8 cellular contexts compared by ENCODE assay signal in genomic region chr11:2700415-2701211, GRCh38. TPM values are rescaled to one million over a fixed set of nuclear protein-coding genes. Genes with fewer than 3 reads are reported as not detected.
DNase-seq lines count a peak whose midpoint lies in the region; ATAC-seq and TF ChIP-seq lines count a peak whose summit lies in the region.

No MANE protein-coding gene starts in this region.

- intact Hi-C loops in left lung (cut with DNase I) = no loop called here

- H3K27me3 ChIP-seq in left lung = no peaks in the 10 kb centered on the region

- ATAC-seq in HG03066 (IDR thresholded peaks at IDR 0.05; ENCODE audit: low read depth, unreplicated experiment) (peak; percentile 45), left lung (peak; percentile 73), GM21367 (IDR thresholded peaks at IDR 0.05; ENCODE audit: unreplicated experiment) (no peak)

- peak; percentile 51 for DNase-seq in activated CD4-positive, alpha-beta T cell treated with anti-CD3 and anti-CD28 coated beads for 48 hours
- no peak for DNase-seq in activated CD4-positive, alpha-beta T cell treated with anti-CD3 and anti-CD28 coated beads for 1 hour
- no peak for DNase-seq in SK-N-MC (ENCODE audit: low read depth, low spot score)
- no peak for DNase-seq in choroid plexus epithelial cell (ENCODE audit: low read depth)
- DNase-seq in left lung = peak; percentile 76 to 92
- peak; percentile 8 to 34 for DNase-seq in stimulated activated CD4-positive, alpha-beta T cell treated with anti-CD3 and anti-CD28 coated beads, Interleukin-4, amount 100 ng/mL, for 48 hours (ENCODE audit: low read depth in 2 of 2)

- no peak for TF ChIP-seq CTCF in choroid plexus epithelial cell (conservative IDR thresholded peaks at IDR 0.05; ENCODE audit: low read depth, low read length)
- TF ChIP-seq CTCF in left lung (IDR thresholded peaks at IDR 0.05) = no peak

- H3K36me3 ChIP-seq in SK-N-MC (ENCODE audit: insufficient read depth, low read length) (peaks cover 5% of the 10 kb centered on the region; the same call in 1 of the 2 replicates), left lung (no peaks in the 10 kb centered on the region)

- H3K4me3 ChIP-seq in SK-N-MC = peak overlapping the region; percentile 77
- peak overlapping the region; percentile 65 for H3K4me3 ChIP-seq in choroid plexus epithelial cell (ENCODE audit: low read depth, low read length)
- peak overlapping the region; percentile 43 to 54 for H3K4me3 ChIP-seq in left lung

- H3K9ac ChIP-seq in SK-N-MC (ENCODE audit: insufficient read length) = peak overlapping the region; percentile 77

- H3K27ac ChIP-seq in SK-N-MC = peak overlapping the region; percentile 86
- peak overlapping the region; percentile 87 to 89 for H3K27ac ChIP-seq in left lung

- no peaks in the 10 kb centered on the region for H3K9me3 ChIP-seq in SK-N-MC (ENCODE audit: low read depth, low read length)
- no peaks in the 10 kb centered on the region for H3K9me3 ChIP-seq in left lung

- peaks cover 0 to 14% of the 10 kb centered on the region in 2 donors for H3K4me1 ChIP-seq in left lung

RNA-seq across cellular contexts. Expression of gene KCNQ1OT1, which starts 0.8 kb away (rescaled TPM):
- total RNA-seq in left lung = 1 to 10 TPM; 2.5 to 2.6 TPM

Comparison
In these comparisons a context has a peak if more than half of its experiments do, and no peak if none do; other contexts are left out.
1. DNase-seq: peak in activated CD4-positive, alpha-beta T cell treated with anti-CD3 and anti-CD28 coated beads for 48 hours (single experiment), left lung (2 of 2) and stimulated activated CD4-positive, alpha-beta T cell treated with anti-CD3 and anti-CD28 coated beads, Interleukin-4, amount 100 ng/mL, for 48 hours (2 of 2); none in activated CD4-positive, alpha-beta T cell treated with anti-CD3 and anti-CD28 coated beads for 1 hour (single experiment), SK-N-MC (single experiment) and choroid plexus epithelial cell (single experiment).
2. Peak in every context shown above with its lines, with median percentiles within 50 percentile points of each other: H3K4me3 ChIP-seq.